9 cellular contexts compared by ENCODE assay signal in the genomic region with DNA sequence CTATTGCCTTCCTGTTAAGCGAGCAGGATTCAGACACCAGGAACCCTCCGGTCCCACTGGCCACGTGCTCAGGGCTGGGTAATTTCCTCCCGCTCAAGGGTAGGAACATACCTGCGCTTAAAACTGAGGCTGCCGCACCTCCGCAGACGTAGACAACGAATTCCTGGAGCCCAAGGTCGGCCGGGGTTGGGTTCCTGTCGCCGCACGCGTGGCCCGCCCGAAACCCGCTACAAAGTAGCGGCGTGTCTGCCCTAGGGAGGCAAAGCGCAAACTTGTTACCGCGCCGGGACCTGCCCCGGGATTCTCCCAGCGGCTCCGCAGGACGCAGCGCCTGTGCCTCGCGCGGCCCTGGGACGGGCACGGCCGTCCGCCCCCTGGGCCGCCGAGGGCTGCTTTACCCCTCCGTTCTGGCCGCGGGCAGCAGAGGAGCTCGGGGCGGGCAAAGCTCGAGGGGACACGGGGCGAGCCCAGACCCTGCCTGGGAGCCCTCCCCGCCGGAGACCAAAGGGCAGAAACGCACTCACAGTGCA. TPM values are rescaled to one million over a fixed set of nuclear protein-coding genes. Genes with fewer than 3 reads are reported as not detected.
A peak's percentile ranks its signal among the peaks of the same experiment; 100 is the strongest.
DNase-seq lines count a peak whose midpoint lies in the region; ATAC-seq and TF ChIP-seq lines count a peak whose summit lies in the region.
"Had no signal": no experiment of that assay in that cellular context is flagged by ENCODE, and none has a peak within 500 bp of the region (broad histone marks: within the 10 kb centered on the region; RNA-seq: fewer than 3 reads in every experiment).

No MANE protein-coding gene starts in this region.

- no peaks in the 10 kb centered on the region for H4K20me1 ChIP-seq in MM.1S (ENCODE audit: insufficient read depth, low read length)

- H3K4me1 ChIP-seq in MM.1S (ENCODE audit: low read length), result peaks cover 11% of the 10 kb centered on the region

- peaks cover 8% of the 10 kb centered on the region for H3K27me3 ChIP-seq in MM.1S (replicated peaks; ENCODE audit: insufficient read depth, low read length)

- CTCF ChIA-PET in activated naive CD4-positive, alpha-beta T cell treated with anti-CD3 and anti-CD28 coated beads for 36 hours (lab: Charles Lee), result no interaction called here

- H3K4me2 ChIP-seq in MM.1S (ENCODE audit: low read depth, low read length), result no peak overlapping the region

- H3K4me3 Mint-ChIP-seq in activated naive CD4-positive, alpha-beta T cell treated with anti-CD3 and anti-CD28 coated beads for 36 hours, result peak overlapping the region; percentile 66

- H3K79me2 ChIP-seq in MM.1S (ENCODE audit: low read length), result no peaks in the 10 kb centered on the region

- H3K9me2 ChIP-seq in MM.1S (replicated peaks; ENCODE audit: insufficient read depth, low read length), result no peaks in the 10 kb centered on the region

- ATAC-seq in left colon (peak; percentile 63), GM18873 (IDR thresholded peaks at IDR 0.05; ENCODE audit: low FRiP score, unreplicated experiment) (no peak)
- peak; percentile 41 for ATAC-seq in stimulated activated naive CD8-positive, alpha-beta T cell treated with anti-CD3 and anti-CD28 coated beads, Interleukin-15, Interleukin-2, amounts not matched to agents 100 U/mL and 50 U/mL, for 24 hours

- no peaks in the 10 kb centered on the region for H3K36me3 ChIP-seq in MM.1S (replicated peaks; ENCODE audit: insufficient read depth, low read length)

- no peaks in the 10 kb centered on the region for H3K9me3 Mint-ChIP-seq in activated naive CD4-positive, alpha-beta T cell treated with anti-CD3 and anti-CD28 coated beads for 36 hours

- peaks cover 57% of the 10 kb centered on the region for H3K27me3 Mint-ChIP-seq in activated naive CD4-positive, alpha-beta T cell treated with anti-CD3 and anti-CD28 coated beads for 36 hours (ENCODE audit: low read depth)

- no peak overlapping the region for H2AFZ ChIP-seq in MM.1S (ENCODE audit: low read length)

- H3K27ac Mint-ChIP-seq in activated naive CD4-positive, alpha-beta T cell treated with anti-CD3 and anti-CD28 coated beads for 36 hours, result no peak overlapping the region

- H3K9ac ChIP-seq in MM.1S (ENCODE audit: low read length), result no peak overlapping the region

- intact Hi-C loops in activated naive CD4-positive, alpha-beta T cell treated with anti-CD3 and anti-CD28 coated beads for 36 hours (cut with micrococcal nuclease), result no loop called here
- intact Hi-C loops in left colon (cut with DNase I, micrococcal nuclease), result no loop called here

- no peaks in the 10 kb centered on the region for H3K36me3 Mint-ChIP-seq in activated naive CD4-positive, alpha-beta T cell treated with anti-CD3 and anti-CD28 coated beads for 36 hours (ENCODE audit: low read depth)

- DNase-seq in activated naive CD4-positive, alpha-beta T cell treated with anti-CD3 and anti-CD28 coated beads for 36 hours, result peak; percentile 32
- no peak for DNase-seq in activated naive CD4-positive, alpha-beta T cell (lab: John Stamatoyannopoulos, UW)
- DNase-seq in cardiac fibroblast (ENCODE audit: low read depth in 2 of 2) (peak in 1 of 2 donors; percentile 2), left colon (peak; percentile 17 to 27), MM.1S (no peak)
- peak; percentile 13 for DNase-seq in stimulated activated naive CD8-positive, alpha-beta T cell treated with anti-CD3 and anti-CD28 coated beads, Interleukin-15, Interleukin-2, amounts not matched to agents 100 U/mL and 50 U/mL, for 24 hours
- no peak for DNase-seq in activated CD4-positive, CD25-positive, alpha-beta regulatory T cell treated with anti-CD3 and anti-CD28 coated beads, Interleukin-2, amount 50 U/mL, for 72 hours

- H3K4me3 ChIP-seq in cardiac fibroblast (replicated peaks in 1 of 2; ENCODE audit: low read depth in 2 of 2, low read length in 2 of 2), result peak overlapping the region; percentile 49 to 52
- no peak overlapping the region for H3K4me3 ChIP-seq in MM.1S (ENCODE audit: low read length)

- H3K27ac ChIP-seq in MM.1S (ENCODE audit: low read length), result no peak overlapping the region

- H3K4me1 Mint-ChIP-seq in activated naive CD4-positive, alpha-beta T cell treated with anti-CD3 and anti-CD28 coated beads for 36 hours (ENCODE audit: low read depth), result peaks cover 10% of the 10 kb centered on the region

- peaks cover 4% of the 10 kb centered on the region for H3F3A ChIP-seq in MM.1S (ENCODE audit: insufficient read depth, low read length)

- H3K9me3 ChIP-seq in MM.1S (replicated peaks; ENCODE audit: insufficient read depth, low read length), result no peaks in the 10 kb centered on the region

- TF ChIP-seq CTCF in cardiac fibroblast (IDR thresholded peaks at IDR 0.05; ENCODE audit: low read depth, low read length), result no peak
- TF ChIP-seq CTCF in MM.1S (IDR thresholded peaks at IDR 0.05; ENCODE audit: low read length), result no peak

RNA-seq across cellular contexts. Expression of a gene that starts 0.3 kb away (rescaled TPM):
- total RNA-seq in activated naive CD4-positive, alpha-beta T cell treated with anti-CD3 and anti-CD28 coated beads for 36 hours, result under 1 TPM; 0.14 to 0.32 TPM
- total RNA-seq in left colon, result under 1 TPM; 0.52 to 0.59 TPM
- total RNA-seq: Daoy had no signal

Comparison
In these comparisons a context has a peak if more than half of its experiments do, and no peak if none do; other contexts are left out.
1. DNase-seq: peak in activated naive CD4-positive, alpha-beta T cell treated with anti-CD3 and anti-CD28 coated beads for 36 hours (single experiment), left colon (2 of 2) and stimulated activated naive CD8-positive, alpha-beta T cell treated with anti-CD3 and anti-CD28 coated beads, Interleukin-15, Interleukin-2, amounts not matched to agents 100 U/mL and 50 U/mL, for 24 hours (single experiment); none in activated naive CD4-positive, alpha-beta T cell (0 of 4), activated CD4-positive, CD25-positive, alpha-beta regulatory T cell treated with anti-CD3 and anti-CD28 coated beads, Interleukin-2, amount 50 U/mL, for 72 hours (single experiment) and MM.1S (single experiment).